In the genomic region with DNA sequence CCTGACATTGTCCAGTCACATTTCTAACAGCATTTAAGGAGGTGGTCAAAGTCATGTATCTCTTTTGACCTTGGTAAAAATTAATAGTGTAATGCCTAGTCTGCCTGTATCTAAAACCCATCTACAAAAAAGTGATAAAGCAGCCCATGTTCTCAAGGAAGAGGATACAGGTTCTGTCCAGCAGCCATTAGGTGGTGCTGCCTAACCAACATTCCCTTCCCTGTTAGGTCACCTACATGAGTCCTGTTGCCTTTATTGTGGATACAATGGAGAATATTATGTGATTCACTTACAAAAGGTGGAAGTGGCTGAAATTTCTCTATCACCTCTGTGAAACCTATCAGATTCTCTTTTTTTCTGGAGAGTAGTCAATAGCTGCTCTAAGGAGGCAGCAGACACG, we compare ENCODE assay signal across 8 cellular contexts. TPM values are rescaled to one million over a fixed set of nuclear protein-coding genes. Genes with fewer than 3 reads are reported as not detected.
DNase-seq lines count a peak whose midpoint lies in the region; ATAC-seq, FAIRE-seq and TF ChIP-seq lines count a peak whose summit lies in the region.

No MANE protein-coding gene starts in this region.

- H3K14ac ChIP-seq in mesenchymal stem cell (ENCODE audit: low read length in 2 of 2) = no peak overlapping the region

- H2AK5ac ChIP-seq in mesenchymal stem cell (ENCODE audit: low read length, severe bottlenecking) = no peak overlapping the region

- no peak overlapping the region for H2BK120ac ChIP-seq in mesenchymal stem cell (ENCODE audit: low read depth, low read length)

- no peak overlapping the region for H3K4me2 ChIP-seq in mesenchymal stem cell (ENCODE audit: low read length, poor library complexity, severe bottlenecking)

- no peak overlapping the region for H2BK12ac ChIP-seq in mesenchymal stem cell (ENCODE audit: low read length in 2 of 2)

- POLR2A ChIA-PET in A673 (lab: Charles Lee; ENCODE audit: low non-redundant PET) = no interaction called here

- H4K91ac ChIP-seq in mesenchymal stem cell (ENCODE audit: low read length) = no peak overlapping the region

- intact Hi-C loops in A673 (cut with micrococcal nuclease; ENCODE audit: unreplicated experiment) = no loop called here

- no peak overlapping the region for H4K8ac ChIP-seq in mesenchymal stem cell (ENCODE audit: low read length)

- H3K18ac ChIP-seq in mesenchymal stem cell (ENCODE audit: low read depth in 1 of 2, low read length in 2 of 2) = no peak overlapping the region

- DNase-seq in A673 (ENCODE audit: low spot score) (peak; percentile 9), NCI-H146 treated with DMSO at 0.1 percent for 48 hours (lab: John Stamatoyannopoulos, UW; ENCODE audit: unreplicated experiment) (peak; percentile 91), bronchial epithelial cell (ENCODE audit: low read depth) (peak; percentile 72), mesenchymal stem cell (peak; percentile 2), germinal center (ENCODE audit: low spot score) (no peak), middle frontal gyrus (ENCODE audit: extremely low spot score, low spot score) (no peak), DMS79 (lab: John Stamatoyannopoulos, UW) (no peak)

- no peak overlapping the region for H3K9ac ChIP-seq in mesenchymal stem cell (ENCODE audit: low read length)

- no CpG with 5 or more reads among the region's 1 CpG for WGBS in mesenchymal stem cell

- H3K9me3 ChIP-seq in A673 (ENCODE audit: low read depth, low read length, poor library complexity, severe bottlenecking) (peaks cover 2% of the 10 kb centered on the region), mesenchymal stem cell (ENCODE audit: control insufficient read depth, low read length) (peaks cover 3% of the 10 kb centered on the region)

- no peaks in the 10 kb centered on the region for H3K27me3 ChIP-seq in A673 (replicated peaks; ENCODE audit: insufficient read depth, low read depth, low read length, poor library complexity)
- H3K27me3 ChIP-seq in bronchial epithelial cell (ENCODE audit: control insufficient read depth, insufficient read depth, low read length) = no peaks in the 10 kb centered on the region
- no peaks in the 10 kb centered on the region for H3K27me3 ChIP-seq in mesenchymal stem cell (ENCODE audit: control insufficient read depth in 1 of 2, insufficient read depth in 1 of 2, low read length in 2 of 2)

- H3K23ac ChIP-seq in mesenchymal stem cell (ENCODE audit: low read length in 2 of 2) = no peak overlapping the region

- H2BK5ac ChIP-seq in mesenchymal stem cell (ENCODE audit: low read depth, low read length, poor library complexity, severe bottlenecking) = no peak overlapping the region

- no peak overlapping the region for H2BK15ac ChIP-seq in mesenchymal stem cell (ENCODE audit: low read depth, poor library complexity, severe bottlenecking)

- BruUV-seq in A673 (replicated peaks; lab: Mats Ljungman, UMichigan) = no TSS peak

- ATAC-seq in GM18907 (IDR thresholded peaks at IDR 0.05; ENCODE audit: unreplicated experiment) = peak; percentile 54

- H3K27ac ChIP-seq in A673 (ENCODE audit: low read depth, low read length, poor library complexity, severe bottlenecking) = no peak overlapping the region
- no peak overlapping the region for H3K27ac ChIP-seq in mesenchymal stem cell (ENCODE audit: low read length, poor library complexity, severe bottlenecking)

- no peak overlapping the region for H3K4me3 ChIP-seq in A673 (ENCODE audit: low read depth, low read length, poor library complexity, severe bottlenecking)
- H3K4me3 ChIP-seq in bronchial epithelial cell (ENCODE audit: low read depth, low read length) = no peak overlapping the region
- H3K4me3 ChIP-seq in mesenchymal stem cell (ENCODE audit: insufficient read depth in 1 of 2, low read depth in 1 of 2, low read length in 2 of 2) = no peak overlapping the region

- CTCF ChIA-PET in A673 (lab: Charles Lee) = no interaction called here

- no peaks in the 10 kb centered on the region for H3K4me1 ChIP-seq in A673 (ENCODE audit: insufficient read depth, low read length, poor library complexity, severe bottlenecking)
- H3K4me1 ChIP-seq in mesenchymal stem cell (ENCODE audit: control insufficient read depth, insufficient read depth, low read depth, low read length) = no peaks in the 10 kb centered on the region

- no peaks in the 10 kb centered on the region for H3K79me1 ChIP-seq in mesenchymal stem cell (replicated peaks; ENCODE audit: low read length, poor library complexity, severe bottlenecking)

- no peaks in the 10 kb centered on the region for H3K36me3 ChIP-seq in A673 (ENCODE audit: insufficient read depth, low read length, poor library complexity, severe bottlenecking)
- H3K36me3 ChIP-seq in bronchial epithelial cell (ENCODE audit: control insufficient read depth, insufficient read depth, low read length) = no peaks in the 10 kb centered on the region
- no peaks in the 10 kb centered on the region for H3K36me3 ChIP-seq in mesenchymal stem cell (ENCODE audit: control insufficient read depth in 1 of 2, insufficient read depth in 2 of 2, low read depth in 1 of 2, low read length in 2 of 2)

- no peak overlapping the region for H2AFZ ChIP-seq in mesenchymal stem cell (ENCODE audit: low read depth, low read length)

- TF ChIP-seq CTCF in A673 (conservative IDR thresholded peaks at IDR 0.05; ENCODE audit: low read depth, low read length) (peak; percentile 39; the same call in 1 of the 2 replicates), bronchial epithelial cell (IDR thresholded peaks at IDR 0.05; ENCODE audit: insufficient read depth, low read length, severe bottlenecking) (peak; percentile 65)

- no peak for FAIRE-seq in bronchial epithelial cell (lab: Jason Lieb, UNC)

- H3K4ac ChIP-seq in mesenchymal stem cell (ENCODE audit: low read depth in 1 of 2, low read length in 2 of 2) = no peak overlapping the region

RNA-seq across cellular contexts. Expression of a gene that starts 52.5 kb away (rescaled TPM):
- total RNA-seq in A673 (2021) (not detected in 2 replicates), bronchial epithelial cell (under 0.01 TPM in 1 of 2 replicates, not detected in the other)
- polyA plus RNA-seq in mesenchymal stem cell (2013, experiment 1 of 2) = not detected
- polyA plus RNA-seq in mesenchymal stem cell (2013, experiment 2 of 2) = not detected

Comparison
In these comparisons a context has a peak if more than half of its experiments do, and no peak if none do; other contexts are left out.
1. DNase-seq: peak in A673 (single experiment), NCI-H146 treated with DMSO at 0.1 percent for 48 hours (single experiment), bronchial epithelial cell (single experiment) and mesenchymal stem cell (single experiment); none in germinal center (single experiment), middle frontal gyrus (single experiment) and DMS79 (single experiment).